19 cellular contexts compared by ENCODE assay signal in genomic region chr20:58130574-58130973, GRCh38.
DNase-seq lines count a peak whose midpoint lies in the region; ATAC-seq, FAIRE-seq and TF ChIP-seq lines count a peak whose summit lies in the region.
"Had no signal": no experiment of that assay in that cellular context is flagged by ENCODE, and none has a peak within 500 bp of the region (broad histone marks: within the 10 kb centered on the region; RNA-seq: fewer than 3 reads in every experiment).

No MANE protein-coding gene starts in this region.

- peak overlapping the region in 2 of 3 experiments; percentile 20 to 37 for H3K4me3 Mint-ChIP-seq in nephron
- H3K4me3 Mint-ChIP-seq: activated T-helper 17 cell treated with anti-CD3 and anti-CD28 coated beads, Interleukin-2, amount 50 U/mL, for 72 hours had no signal

- no peaks in the 10 kb centered on the region for H3K36me3 Mint-ChIP-seq in nephron (ENCODE audit: low read depth)
- H3K36me3 Mint-ChIP-seq: CD14-positive monocyte had no signal

- no peak for FAIRE-seq in GM12891 (lab: Jason Lieb, UNC)

- H3K9me3 Mint-ChIP-seq in nephron, result peaks cover 14% of the 10 kb centered on the region

- peaks cover 73% of the 10 kb centered on the region for H3K4me1 Mint-ChIP-seq in nephron
- H3K4me1 Mint-ChIP-seq: CD14-positive monocyte, naive B cell had no signal

- H3K27ac Mint-ChIP-seq in nephron, result peak overlapping the region; percentile 97 to 99 (median 99)
- H3K27ac Mint-ChIP-seq: activated T-helper 17 cell treated with anti-CD3 and anti-CD28 coated beads, Interleukin-2, amount 50 U/mL, for 72 hours; naive B cell had no signal

- TF ChIP-seq POLR2A in GM12891 (IDR thresholded peaks at IDR 0.05; ENCODE audit: low read depth, low read length), result no peak

- DNase-seq in NCI-H2029 (lab: John Stamatoyannopoulos, UW), result peak; percentile 6
- no peak for DNase-seq in NCI-H2029 treated with DMSO at 0.1 percent for 48 hours (lab: John Stamatoyannopoulos, UW)
- peak; percentile 48 for DNase-seq in ecto neural progenitor cell (ENCODE audit: low spot score)
- DNase-seq in ureter (ENCODE audit: low spot score), result peak; percentile 28
- DNase-seq in activated effector memory CD4-positive, alpha-beta T cell treated with anti-CD3 and anti-CD28 coated beads, Interleukin-2, amount 50 U/mL, for 16 hours, result no peak
- DNase-seq in GM12891 (ENCODE audit: insufficient read length, low spot score), result no peak
- DNase-seq: amniotic stem cell; colonic mucosa; GOT3; left ventricle myocardium superior; naive B cell; NCI-H1436; NCI-H446; stimulated activated CD4-positive, alpha-beta T cell treated with anti-CD3 and anti-CD28 coated beads, Interleukin-2, amount 100 ng/mL, for 24 hours; testis had no signal

- no peak for ATAC-seq in HG03196 (IDR thresholded peaks at IDR 0.05; ENCODE audit: unreplicated experiment)
- ATAC-seq: activated T-helper 17 cell treated with anti-CD3 and anti-CD28 coated beads, Interleukin-2, amount 50 U/mL, for 72 hours had no signal

- TF ChIP-seq CTCF in nephron (IDR thresholded peaks at IDR 0.05; ENCODE audit: unreplicated experiment in 3 of 3), result no peak

- H3K27me3 Mint-ChIP-seq in nephron (ENCODE audit: low read depth), result peaks cover 11% of the 10 kb centered on the region

TF ChIP-seq in GM12891, 5 proteins besides CTCF, POLR2A, EP300 and RAD21:
- no peak for TF ChIP-seq SPI1 (IDR thresholded peaks at IDR 0.05; ENCODE audit: low read depth, low read length)
- no peak for TF ChIP-seq POU2F2 (IDR thresholded peaks at IDR 0.05; ENCODE audit: low read depth, low read length)
- no peak for TF ChIP-seq TAF1 (IDR thresholded peaks at IDR 0.05; ENCODE audit: low read depth, low read length)
- no peak for TF ChIP-seq POLR2AphosphoS5 (IDR thresholded peaks at IDR 0.05; ENCODE audit: low read depth, low read length)
- no peak for TF ChIP-seq PAX5 (IDR thresholded peaks at IDR 0.05; ENCODE audit: insufficient read depth, low read length, severe bottlenecking)
TF ChIP-seq in GM12891: peak in this region for 0.

Comparison
In these comparisons a context has a peak if more than half of its experiments do, and no peak if none do; other contexts are left out.
1. DNase-seq: peak in NCI-H2029 (single experiment), ecto neural progenitor cell (single experiment) and ureter (single experiment); none in NCI-H2029 treated with DMSO at 0.1 percent for 48 hours (single experiment), activated effector memory CD4-positive, alpha-beta T cell treated with anti-CD3 and anti-CD28 coated beads, Interleukin-2, amount 50 U/mL, for 16 hours (single experiment) and GM12891 (single experiment).